ENCODE assay signal across 9 cellular contexts in the genomic region with DNA sequence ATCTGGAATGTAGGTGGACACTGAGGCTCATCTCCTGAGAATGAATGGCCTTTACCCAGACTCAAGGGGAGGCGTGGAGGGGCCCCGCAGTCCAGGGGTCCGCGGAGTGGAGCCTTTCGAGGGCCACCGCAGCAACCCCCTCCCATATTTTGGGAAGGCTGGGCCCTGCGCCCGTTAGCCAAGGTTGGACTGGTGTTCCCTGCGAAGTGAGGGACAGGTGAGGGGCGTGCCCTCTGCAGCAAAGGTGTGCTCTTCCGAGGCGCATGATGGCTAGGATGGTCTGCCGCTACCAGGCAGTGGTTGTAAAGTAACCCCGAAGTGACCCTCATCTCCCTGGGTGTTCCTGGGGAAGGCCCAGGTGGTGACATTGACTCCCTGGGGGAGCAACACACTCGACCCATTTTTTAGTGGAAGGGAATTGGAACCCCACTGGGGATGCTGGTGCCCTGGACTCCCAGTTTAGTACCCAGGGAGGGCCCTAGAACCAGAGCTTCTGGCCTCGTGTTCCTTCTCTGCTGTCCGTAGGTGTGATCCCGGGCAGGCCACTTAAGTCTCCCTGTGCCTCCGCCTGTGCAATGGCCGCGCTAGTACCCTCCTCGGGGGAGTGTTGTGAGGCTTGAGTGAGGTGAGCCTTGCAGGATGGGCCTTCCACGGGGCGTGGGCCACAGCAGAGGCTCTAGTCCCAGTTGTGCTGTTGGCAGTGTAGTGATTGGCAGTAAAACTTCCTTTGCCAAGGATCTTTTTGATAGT. TPM values are rescaled to one million over a fixed set of nuclear protein-coding genes. Genes with fewer than 3 reads are reported as not detected.
DNase-seq lines count a peak whose midpoint lies in the region; ATAC-seq and TF ChIP-seq lines count a peak whose summit lies in the region.
"Had no signal": no experiment of that assay in that cellular context is flagged by ENCODE, and none has a peak within 500 bp of the region (broad histone marks: within the 10 kb centered on the region; RNA-seq: fewer than 3 reads in every experiment).

No MANE protein-coding gene starts in this region.

- H2AFZ ChIP-seq in PC-9 = peak overlapping the region; percentile 88
- H2AFZ ChIP-seq in neuron (ENCODE audit: low read depth, low read length) = peak overlapping the region; percentile 94

- no peak for DNase-seq in CD4-positive, CD25-positive, alpha-beta regulatory T cell
- no peak for DNase-seq in PC-9
- no peak for DNase-seq in effector CD8-positive, alpha-beta T cell (lab: John Stamatoyannopoulos, UW)
- DNase-seq in stimulated activated CD4-positive, alpha-beta T cell treated with anti-CD3 and anti-CD28 coated beads, Interleukin-15, amount 100 ng/mL, for 24 hours = no peak
- DNase-seq: SIG-M5 had no signal

- H3F3A ChIP-seq in PC-9 (ENCODE audit: insufficient read depth, low read depth) = no peaks in the 10 kb centered on the region

- peaks cover 12% of the 10 kb centered on the region for H3K36me3 Mint-ChIP-seq in CD4-positive, CD25-positive, alpha-beta regulatory T cell

- no peaks in the 10 kb centered on the region for H3K79me2 ChIP-seq in PC-9 (ENCODE audit: low read depth)

- H3K4me1 Mint-ChIP-seq in CD4-positive, CD25-positive, alpha-beta regulatory T cell = peaks cover 4 to 33% (median 12%) of the 10 kb centered on the region in 4 donors

- no peaks in the 10 kb centered on the region for H3K27me3 Mint-ChIP-seq in CD4-positive, CD25-positive, alpha-beta regulatory T cell

- H3K4me3 Mint-ChIP-seq in CD4-positive, CD25-positive, alpha-beta regulatory T cell = peak overlapping the region; percentile 74 to 89 (median 84)

- 61 to 62% methylated on average over 24 of the region's 24 CpGs for WGBS in esophagus, 2 donors

- peaks cover 20% of the 10 kb centered on the region for H3K4me1 ChIP-seq in CD4-positive, CD25-positive, alpha-beta regulatory T cell (ENCODE audit: control insufficient read depth, insufficient read depth, low read length, poor library complexity, severe bottlenecking)
- peaks cover 8% of the 10 kb centered on the region; the same call in 1 of the 2 replicates for H3K4me1 ChIP-seq in PC-9 (replicated peaks; ENCODE audit: insufficient read depth)
- peaks cover 3 to 5% of the 10 kb centered on the region in 2 donors for H3K4me1 ChIP-seq in esophagus (ENCODE audit: control insufficient read depth in 2 of 2, insufficient read depth in 2 of 2, low read length in 1 of 2)
- peaks cover 9% of the 10 kb centered on the region for H3K4me1 ChIP-seq in neuron (ENCODE audit: insufficient read depth, low read length)

- peak overlapping the region; percentile 32 for H3K4me3 ChIP-seq in CD4-positive, CD25-positive, alpha-beta regulatory T cell (ENCODE audit: low read depth, low read length)
- H3K4me3 ChIP-seq in PC-9 (peak overlapping the region; percentile 81), esophagus (ENCODE audit: low read depth in 1 of 2, low read length in 2 of 2) (peak overlapping the region; percentile 60 to 61), neuron (ENCODE audit: low read length) (peak overlapping the region; percentile 72)

- H3K9me3 ChIP-seq in CD4-positive, CD25-positive, alpha-beta regulatory T cell (ENCODE audit: control insufficient read depth in 2 of 2, low read length in 2 of 2) = no peaks in the 10 kb centered on the region
- H3K9me3 ChIP-seq in PC-9 (ENCODE audit: insufficient read depth, low read depth) (no peaks in the 10 kb centered on the region), esophagus (ENCODE audit: control insufficient read depth in 2 of 2, insufficient read depth in 1 of 2, low read depth in 1 of 2, low read length in 1 of 2) (no peaks in the 10 kb centered on the region), neuron (ENCODE audit: low read length) (no peaks in the 10 kb centered on the region)

- H3K27ac ChIP-seq in CD4-positive, CD25-positive, alpha-beta regulatory T cell (ENCODE audit: insufficient read depth, low read length, poor library complexity, severe bottlenecking) = no peak overlapping the region
- H3K27ac ChIP-seq in PC-9 = no peak overlapping the region
- H3K27ac ChIP-seq in esophagus (ENCODE audit: low read depth in 2 of 2, low read length in 1 of 2) = no peak overlapping the region

- ATAC-seq in CD4-positive, CD25-positive, alpha-beta regulatory T cell (ENCODE audit: low read depth in 2 of 2) = no peak
- ATAC-seq in GM21447 (IDR thresholded peaks at IDR 0.05; ENCODE audit: unreplicated experiment) (no peak), GM21737 (IDR thresholded peaks at IDR 0.05; ENCODE audit: unreplicated experiment) (no peak)

- CTCF ChIA-PET in PC-9 (lab: Charles Lee) = no interaction called here

- H3K27me3 ChIP-seq in CD4-positive, CD25-positive, alpha-beta regulatory T cell (ENCODE audit: control insufficient read depth, insufficient read depth, low read length) = no peaks in the 10 kb centered on the region
- H3K27me3 ChIP-seq in PC-9 (ENCODE audit: insufficient read depth, low read depth) (no peaks in the 10 kb centered on the region), esophagus (ENCODE audit: control insufficient read depth in 1 of 2, insufficient read depth in 2 of 2, low read length in 2 of 2) (no peaks in the 10 kb centered on the region), neuron (ENCODE audit: insufficient read depth, low read length) (peaks cover 2% of the 10 kb centered on the region)

- no peak for TF ChIP-seq CTCF in PC-9 (conservative IDR thresholded peaks at IDR 0.05)

- H3K9me3 Mint-ChIP-seq in CD4-positive, CD25-positive, alpha-beta regulatory T cell = peaks cover 0 to 5% (median 0%) of the 10 kb centered on the region in 7 donors

- no peaks in the 10 kb centered on the region for H3K9me2 ChIP-seq in PC-9 (ENCODE audit: insufficient read depth)

- POLR2A ChIA-PET in PC-9 (lab: Charles Lee; ENCODE audit: unreplicated experiment) = no interaction called here

- peak overlapping the region; percentile 71 to 77 (median 75) for H3K27ac Mint-ChIP-seq in CD4-positive, CD25-positive, alpha-beta regulatory T cell

- intact Hi-C loops in PC-9 (cut with micrococcal nuclease; ENCODE audit: unreplicated experiment) = loop anchor here (10.0 kb wide), 1 partner anchor 626 kb away; no protein-coding TSS in a partner anchor

- peak overlapping the region; percentile 96 for H3K4me2 ChIP-seq in PC-9

- no peaks in the 10 kb centered on the region for H3K36me3 ChIP-seq in CD4-positive, CD25-positive, alpha-beta regulatory T cell (ENCODE audit: control insufficient read depth, insufficient read depth, low read length)
- H3K36me3 ChIP-seq in PC-9 (ENCODE audit: low read depth) (no peaks in the 10 kb centered on the region), esophagus (ENCODE audit: control insufficient read depth in 2 of 2, insufficient read depth in 2 of 2, low read length in 1 of 2) (peaks cover 0 to 5% of the 10 kb centered on the region in 2 donors), neuron (ENCODE audit: insufficient read depth, low read length) (peaks cover 12% of the 10 kb centered on the region)

- BruUV-seq in PC-9 (replicated peaks; lab: Mats Ljungman, UMichigan) = TSS peak; percentile 34

- H4K20me1 ChIP-seq in PC-9 (ENCODE audit: insufficient read depth) = no peaks in the 10 kb centered on the region

RNA-seq across cellular contexts. Expression of a gene that starts 0.8 kb away (rescaled TPM):
- total RNA-seq in CD4-positive, CD25-positive, alpha-beta regulatory T cell = 9.7 TPM
- polyA plus RNA-seq in CD4-positive, CD25-positive, alpha-beta regulatory T cell = 10 to 100 TPM; 14.8 to 21.2 (median 17.7) TPM
- 10.7 and 13.0 TPM in 2 replicates for total RNA-seq in PC-9 (2021)
- polyA plus RNA-seq in esophagus = 1 to 10 TPM; 4.3 to 5.2 TPM

RNA-seq across cellular contexts. Expression of a gene that starts 57.6 kb away (rescaled TPM):
- not detected for total RNA-seq in CD4-positive, CD25-positive, alpha-beta regulatory T cell
- polyA plus RNA-seq in CD4-positive, CD25-positive, alpha-beta regulatory T cell = not detected
- not detected in 2 replicates for total RNA-seq in PC-9 (2021)
- not detected for polyA plus RNA-seq in esophagus
